In the genomic region with DNA sequence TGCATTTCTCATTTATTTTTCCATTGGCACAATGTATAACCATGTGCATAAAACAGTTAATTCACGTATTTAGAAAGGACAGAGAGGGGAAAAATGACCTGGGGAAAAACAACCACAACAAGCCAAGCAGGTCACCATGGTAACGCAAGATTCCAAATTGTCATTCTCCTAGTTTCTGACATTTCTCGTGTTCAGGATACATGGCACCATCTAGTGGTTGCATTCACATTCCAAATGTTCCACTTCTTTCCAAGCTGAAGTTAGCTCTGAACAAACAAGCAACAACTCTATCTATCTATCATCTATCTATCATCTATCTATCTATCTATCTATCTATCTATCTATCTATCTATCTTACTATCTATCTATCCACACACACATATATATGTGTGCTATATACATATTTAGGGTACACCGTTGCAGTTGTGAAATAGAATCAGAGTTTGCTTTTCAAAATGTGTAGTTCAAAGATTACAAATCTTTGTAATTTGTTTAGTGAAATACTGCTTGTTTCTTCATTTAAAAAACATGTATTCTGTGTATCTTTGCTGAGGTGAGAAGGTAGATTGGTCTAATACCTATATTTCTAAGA, we compare ENCODE assay signal across 8 cellular contexts.
A peak's percentile ranks its signal among the peaks of the same experiment; 100 is the strongest.
DNase-seq lines count a peak whose midpoint lies in the region; ATAC-seq and TF ChIP-seq lines count a peak whose summit lies in the region.

No MANE protein-coding gene starts in this region.

- DNase-seq in AG20443 (ENCODE audit: low spot score) = peak; percentile 31
- peak; percentile 25 for DNase-seq in Jurkat, Clone E6-1 (ENCODE audit: low read depth, low spot score)
- peak; percentile 14 for DNase-seq in SKM-1 (lab: John Stamatoyannopoulos, UW; ENCODE audit: unreplicated experiment)
- DNase-seq in foreskin keratinocyte = peak; percentile 14 to 40
- DNase-seq in sciatic nerve (ENCODE audit: low spot score) = no peak
- DNase-seq in activated CD8-positive, alpha-beta memory T cell treated with anti-CD3 and anti-CD28 coated beads, Interleukin-2, amount 50 U/mL, for 4 hours = no peak

- H3K4me1 ChIP-seq in foreskin keratinocyte = no peaks in the 10 kb centered on the region

- intact Hi-C loops in sciatic nerve (cut with DNase I) = no loop called here

- peak; percentile 83 for ATAC-seq in foreskin keratinocyte
- ATAC-seq in sciatic nerve = peak; percentile 66
- ATAC-seq in GM21717 (IDR thresholded peaks at IDR 0.05; ENCODE audit: unreplicated experiment) = no peak

- no peaks in the 10 kb centered on the region for H3K27me3 ChIP-seq in foreskin keratinocyte

- TF ChIP-seq CTCF in GM12874 (IDR thresholded peaks at IDR 0.05; ENCODE audit: insufficient read depth, low read depth, low read length) = peak; percentile 46
- TF ChIP-seq CTCF in foreskin keratinocyte (conservative IDR thresholded peaks at IDR 0.05) = peak; percentile 76

- H3K4me3 ChIP-seq in Jurkat, Clone E6-1 (ENCODE audit: low read length) = no peak overlapping the region

- H3K27ac ChIP-seq in foreskin keratinocyte = no peak overlapping the region

Comparison
In these comparisons a context has a peak if more than half of its experiments do, and no peak if none do; other contexts are left out.
1. DNase-seq: peak in AG20443 (single experiment), Jurkat, Clone E6-1 (single experiment), SKM-1 (single experiment) and foreskin keratinocyte (2 of 2); none in sciatic nerve (single experiment) and activated CD8-positive, alpha-beta memory T cell treated with anti-CD3 and anti-CD28 coated beads, Interleukin-2, amount 50 U/mL, for 4 hours (single experiment).